ENCODE assay signal across 8 cellular contexts in the genomic region with DNA sequence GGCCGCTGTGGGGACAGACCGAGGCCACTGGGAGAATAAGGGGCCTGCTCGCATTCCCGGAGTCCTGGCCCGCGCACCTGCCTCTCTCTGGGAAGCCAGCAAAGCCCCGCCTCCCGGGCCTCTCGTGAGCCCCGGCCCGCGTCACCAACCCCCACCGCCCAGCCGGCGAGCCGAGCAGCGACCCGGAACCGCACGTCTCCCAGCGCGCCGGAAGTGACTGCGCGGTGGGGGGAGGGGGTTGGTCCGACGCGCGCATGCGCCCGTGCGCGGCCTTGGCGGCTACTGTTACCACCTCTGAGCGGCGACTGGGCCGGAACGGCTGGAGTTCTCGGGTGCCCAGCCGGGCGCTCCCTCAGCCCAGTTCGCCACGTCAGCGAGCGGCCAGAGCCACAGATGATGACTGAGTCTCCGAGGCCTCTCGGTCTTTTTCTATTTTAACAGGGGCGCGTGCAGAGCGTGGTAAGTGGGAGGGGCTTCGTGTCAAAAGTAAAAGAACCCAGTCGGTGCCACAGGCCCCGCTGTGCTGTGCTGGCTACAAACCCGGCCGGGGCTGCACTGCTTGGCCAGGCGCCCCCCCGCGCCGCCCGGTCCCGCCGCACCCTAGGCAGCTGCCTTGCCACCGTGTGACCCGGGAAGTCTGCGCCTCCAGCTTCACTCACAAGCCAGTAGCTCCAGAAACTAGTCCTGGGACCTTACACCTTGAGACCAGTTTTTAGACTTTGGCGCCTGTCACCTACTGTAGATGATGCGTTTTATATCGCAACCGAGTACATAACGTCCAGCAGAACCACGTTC. TPM values are rescaled to one million over a fixed set of nuclear protein-coding genes. Genes with fewer than 3 reads are reported as not detected.
DNase-seq lines count a peak whose midpoint lies in the region; FAIRE-seq and TF ChIP-seq lines count a peak whose summit lies in the region.

A gene with protein sequence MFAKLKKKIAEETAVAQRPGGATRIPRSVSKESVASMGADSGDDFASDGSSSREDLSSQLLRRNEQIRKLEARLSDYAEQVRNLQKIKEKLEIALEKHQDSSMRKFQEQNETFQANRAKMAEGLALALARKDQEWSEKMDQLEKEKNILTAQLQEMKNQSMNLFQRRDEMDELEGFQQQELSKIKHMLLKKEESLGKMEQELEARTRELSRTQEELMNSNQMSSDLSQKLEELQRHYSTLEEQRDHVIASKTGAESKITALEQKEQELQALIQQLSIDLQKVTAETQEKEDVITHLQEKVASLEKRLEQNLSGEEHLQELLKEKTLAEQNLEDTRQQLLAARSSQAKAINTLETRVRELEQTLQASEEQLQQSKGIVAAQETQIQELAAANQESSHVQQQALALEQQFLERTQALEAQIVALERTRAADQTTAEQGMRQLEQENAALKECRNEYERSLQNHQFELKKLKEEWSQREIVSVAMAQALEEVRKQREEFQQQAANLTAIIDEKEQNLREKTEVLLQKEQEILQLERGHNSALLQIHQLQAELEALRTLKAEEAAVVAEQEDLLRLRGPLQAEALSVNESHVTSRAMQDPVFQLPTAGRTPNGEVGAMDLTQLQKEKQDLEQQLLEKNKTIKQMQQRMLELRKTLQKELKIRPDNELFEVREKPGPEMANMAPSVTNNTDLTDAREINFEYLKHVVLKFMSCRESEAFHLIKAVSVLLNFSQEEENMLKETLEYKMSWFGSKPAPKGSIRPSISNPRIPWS (minus strand): TSS at position 190 of the 795 bp plus-strand sequence. CDS start 2,372 bp downstream, outside the sequence.

- peaks cover 22% of the 10 kb centered on the region for H3K4me1 Mint-ChIP-seq in activated naive CD4-positive, alpha-beta T cell treated with anti-CD3 and anti-CD28 coated beads for 36 hours (ENCODE audit: low read depth)

- H3K18ac ChIP-seq in neuronal stem cell (ENCODE audit: low read length) = peak within 1 kb of the TSS; percentile 98

- FAIRE-seq in frontal cortex (lab: Jason Lieb, UNC) = no peak

- DNase-seq in GM04503 (ENCODE audit: low read depth) = peak; percentile 56
- peak; percentile 96 for DNase-seq in HEK293T (ENCODE audit: extremely low spot score)
- peak; percentile 85 for DNase-seq in MV-4-11 (lab: John Stamatoyannopoulos, UW)
- DNase-seq in SK-N-DZ (ENCODE audit: low spot score) = peak; percentile 93
- peak; percentile 93 for DNase-seq in activated naive CD4-positive, alpha-beta T cell treated with anti-CD3 and anti-CD28 coated beads for 36 hours
- peak; percentile 94 to 96 for DNase-seq in frontal cortex (ENCODE audit: low spot score in 2 of 2)
- DNase-seq in neuronal stem cell (ENCODE audit: low spot score) = peak; percentile 94

- H2AK5ac ChIP-seq in neuronal stem cell (ENCODE audit: low read depth, low read length) = peak within 1 kb of the TSS; percentile 74

- H3K4me3 Mint-ChIP-seq in activated naive CD4-positive, alpha-beta T cell treated with anti-CD3 and anti-CD28 coated beads for 36 hours = peak within 1 kb of the TSS; percentile 98

- H3K9me3 Mint-ChIP-seq in activated naive CD4-positive, alpha-beta T cell treated with anti-CD3 and anti-CD28 coated beads for 36 hours = peaks cover 1% of the 10 kb centered on the region

- H3K27ac ChIP-seq in neuronal stem cell (replicated peaks; ENCODE audit: low read length) = peak within 1 kb of the TSS; percentile 84
- peak within 1 kb of the TSS; percentile 99 for H3K27ac ChIP-seq in subcutaneous abdominal adipose tissue (ENCODE audit: low read depth, low read length)

- no CpG with 5 or more reads among the region's 71 CpGs for WGBS in neuronal stem cell (ENCODE audit: extremely low coverage in 2 of 2, insufficient read length in 2 of 2, insufficient replicate concordance in 1 of 2), 2 donors

- H3K36me3 Mint-ChIP-seq in activated naive CD4-positive, alpha-beta T cell treated with anti-CD3 and anti-CD28 coated beads for 36 hours (ENCODE audit: low read depth) = peaks cover 14% of the 10 kb centered on the region

- no peaks in the 10 kb centered on the region for H3K27me3 ChIP-seq in neuronal stem cell (ENCODE audit: control insufficient read depth in 3 of 3, insufficient read depth in 3 of 3, low read depth in 1 of 3, low read length in 3 of 3)
- H3K27me3 ChIP-seq in subcutaneous abdominal adipose tissue (ENCODE audit: control insufficient read depth in 5 of 5, insufficient read depth in 4 of 5, low read length in 5 of 5) = no peaks in the 10 kb centered on the region

- H3K9me3 ChIP-seq in neuronal stem cell (replicated peaks in 1 of 2; ENCODE audit: control insufficient read depth in 2 of 2, insufficient read depth in 1 of 2, low read depth in 1 of 2, low read length in 2 of 2) = no peaks in the 10 kb centered on the region
- H3K9me3 ChIP-seq in subcutaneous abdominal adipose tissue (ENCODE audit: control insufficient read depth in 5 of 5, low read length in 5 of 5) = no peaks in the 10 kb centered on the region

- H2BK120ac ChIP-seq in neuronal stem cell (ENCODE audit: low read depth, low read length) = no peak within 1 kb of the TSS

- no peak within 1 kb of the TSS for H2BK15ac ChIP-seq in neuronal stem cell (ENCODE audit: low read length)

- peaks cover 3 to 12% of the 10 kb centered on the region in 2 donors for H3K36me3 ChIP-seq in neuronal stem cell (replicated peaks in 1 of 2; ENCODE audit: control insufficient read depth in 2 of 2, insufficient read depth in 2 of 2, low read length in 2 of 2)
- peaks cover 5 to 12% (median 9%) of the 10 kb centered on the region in 5 donors for H3K36me3 ChIP-seq in subcutaneous abdominal adipose tissue (ENCODE audit: control insufficient read depth in 5 of 5, insufficient read depth in 5 of 5, low read length in 5 of 5)

- H3K14ac ChIP-seq in neuronal stem cell (ENCODE audit: low read length) = peak within 1 kb of the TSS; percentile 31

- H3K27ac Mint-ChIP-seq in activated naive CD4-positive, alpha-beta T cell treated with anti-CD3 and anti-CD28 coated beads for 36 hours = peak within 1 kb of the TSS; percentile 98

- POLR2A ChIA-PET in HEK293T (lab: Yijun Ruan, JAX) = interaction anchor here (0.5 to 0.7 kb wide), 2 partner anchors 8 to 9 kb away, joined by 3 read pairs; no protein-coding TSS in a partner anchor

- peak within 1 kb of the TSS; percentile 85 for H3K23ac ChIP-seq in neuronal stem cell (ENCODE audit: low read depth, low read length, poor library complexity)

- no peaks in the 10 kb centered on the region for H3K27me3 Mint-ChIP-seq in activated naive CD4-positive, alpha-beta T cell treated with anti-CD3 and anti-CD28 coated beads for 36 hours (ENCODE audit: low read depth)

- peak within 1 kb of the TSS; percentile 42 for H3K4ac ChIP-seq in neuronal stem cell (ENCODE audit: low read length)

- peak within 1 kb of the TSS; percentile 98 for H3K4me2 ChIP-seq in neuronal stem cell (ENCODE audit: insufficient read depth, low read length, poor library complexity, severe bottlenecking)

- H4K91ac ChIP-seq in neuronal stem cell (ENCODE audit: low read depth, low read length, poor library complexity) = peak within 1 kb of the TSS; percentile 89

- H3K9ac ChIP-seq in neuronal stem cell (ENCODE audit: low read depth, low read length, poor library complexity) (peak within 1 kb of the TSS; percentile 88), subcutaneous abdominal adipose tissue (ENCODE audit: low read length in 5 of 5) (peak within 1 kb of the TSS; percentile 92 to 99 (median 98))

- no peaks in the 10 kb centered on the region for H3K79me1 ChIP-seq in neuronal stem cell (ENCODE audit: low read depth, low read length)

- peak within 1 kb of the TSS; percentile 94 for H2BK5ac ChIP-seq in neuronal stem cell (ENCODE audit: low read length)

- H3K4me3 ChIP-seq in neuronal stem cell (ENCODE audit: low read length in 2 of 2) (peak within 1 kb of the TSS; percentile 87 to 93), subcutaneous abdominal adipose tissue (ENCODE audit: low read depth in 1 of 5, low read length in 5 of 5) (peak within 1 kb of the TSS; percentile 81 to 98 (median 94))

- no peak within 1 kb of the TSS for H2BK12ac ChIP-seq in neuronal stem cell (ENCODE audit: low read length)

- CTCF ChIA-PET in HEK293T (lab: Yijun Ruan, JAX) = no interaction called here
- CTCF ChIA-PET in activated naive CD4-positive, alpha-beta T cell treated with anti-CD3 and anti-CD28 coated beads for 36 hours (lab: Charles Lee) = interaction anchor here (0.5 to 1.0 kb wide), 3 partner anchors 203 to 423 kb away, joined by 3 to 4 read pairs (median 4); no protein-coding TSS in a partner anchor

- peak within 1 kb of the TSS; percentile 96 for H2AFZ ChIP-seq in neuronal stem cell (ENCODE audit: low read length)

- intact Hi-C loops in activated naive CD4-positive, alpha-beta T cell treated with anti-CD3 and anti-CD28 coated beads for 36 hours (cut with micrococcal nuclease) = loop anchor here (1.0 to 10.0 kb wide), 9 partner anchors 24 to 434 kb away; a partner anchor contains a TSS

- H3K4me1 ChIP-seq in neuronal stem cell (ENCODE audit: control insufficient read depth in 2 of 2, insufficient read depth in 1 of 2, low read depth in 1 of 2, low read length in 2 of 2) (peaks cover 0 to 2% of the 10 kb centered on the region in 2 donors), subcutaneous abdominal adipose tissue (ENCODE audit: control insufficient read depth in 5 of 5, insufficient read depth in 5 of 5, low read length in 5 of 5) (peaks cover 0 to 21% (median 18%) of the 10 kb centered on the region in 5 donors)

- H4K8ac ChIP-seq in neuronal stem cell (ENCODE audit: low read depth, low read length) = peak within 1 kb of the TSS; percentile 48

TF ChIP-seq in HEK293T, 16 proteins besides CTCF, POLR2A, EP300 and RAD21:
- TF ChIP-seq HDGF (IDR thresholded peaks at IDR 0.05; ENCODE audit: borderline replicate concordance) (no peak), L3MBTL2 (conservative IDR thresholded peaks at IDR 0.05) (peak; percentile 59), ELF4 (IDR thresholded peaks at IDR 0.05) (peak; percentile 47; the same call in 1 of the 2 replicates)

RNA-seq across cellular contexts. Expression of the gene that starts here (rescaled TPM):
- polyA plus RNA-seq in SK-N-DZ (2014; cell fraction: cytosol; rRNA removed) = 9.3 and 10.4 TPM in 2 replicates
- 41.3 and 42.8 TPM in 2 replicates for polyA plus RNA-seq in SK-N-DZ (2014; cell fraction: nucleus; rRNA removed)
- total RNA-seq in activated naive CD4-positive, alpha-beta T cell treated with anti-CD3 and anti-CD28 coated beads for 36 hours = 10 to 100 TPM; 14.3 to 15.8 TPM
- 14.3 TPM for total RNA-seq in frontal cortex
- polyA plus RNA-seq in neuronal stem cell (2013, experiment 1 of 2) = 7.7 TPM
- 7.6 TPM for polyA plus RNA-seq in neuronal stem cell (2013, experiment 2 of 2)

Comparison
In these comparisons a context has a peak if more than half of its experiments do, and no peak if none do; other contexts are left out.
1. Peak in every context shown above with its lines: DNase-seq, H3K4me3 ChIP-seq and H3K27ac ChIP-seq.